ENCODE assay signal across 11 cellular contexts in the genomic region with DNA sequence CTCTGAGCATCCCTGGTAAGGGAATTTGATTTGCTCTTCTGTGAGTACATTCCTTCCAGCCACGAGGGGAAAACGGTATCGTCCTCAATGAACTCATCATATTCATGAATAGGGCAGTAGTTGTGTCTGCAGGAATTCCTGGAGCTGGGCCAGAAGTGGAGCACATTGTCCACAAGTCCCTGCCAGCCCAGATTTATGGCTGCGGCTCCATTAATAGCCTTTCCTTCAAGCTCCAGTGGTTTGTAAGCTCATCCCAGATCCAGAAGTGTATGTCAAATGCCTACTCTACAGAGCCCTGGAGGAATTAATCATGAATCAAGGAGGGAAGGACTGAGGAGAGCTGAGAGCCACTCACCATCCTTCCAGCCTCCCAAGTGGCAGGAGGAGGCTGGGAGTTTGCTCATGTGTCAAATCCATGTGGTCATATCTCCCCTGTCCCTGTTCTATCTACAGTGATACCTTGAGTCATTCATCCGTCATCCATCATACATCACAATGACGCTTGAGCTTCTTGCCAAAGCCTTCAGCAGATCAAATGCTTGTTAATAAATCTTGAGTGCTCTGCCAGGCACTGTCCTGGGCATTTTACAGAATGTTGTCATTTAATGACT.
A peak's percentile ranks its signal among the peaks of the same experiment; 100 is the strongest.
DNase-seq lines count a peak whose midpoint lies in the region; ATAC-seq, FAIRE-seq and TF ChIP-seq lines count a peak whose summit lies in the region.
"Had no signal": no experiment of that assay in that cellular context is flagged by ENCODE, and none has a peak within 500 bp of the region (broad histone marks: within the 10 kb centered on the region; RNA-seq: fewer than 3 reads in every experiment).

No MANE protein-coding gene starts in this region.

- no peak for TF ChIP-seq EP300 in A549 (IDR thresholded peaks at IDR 0.05)

- no peaks in the 10 kb centered on the region for H3K9me3 ChIP-seq in A549
- no peaks in the 10 kb centered on the region for H3K9me3 ChIP-seq in pancreas
- H3K9me3 ChIP-seq in Caco-2 = no peaks in the 10 kb centered on the region
- H3K9me3 ChIP-seq: HAP-1 had no signal

- no TSS peak for BruUV-seq in Caco-2 (replicated peaks; lab: Mats Ljungman, UMichigan)

- no peak overlapping the region for H3K27ac ChIP-seq in A549
- H3K27ac ChIP-seq in pancreas = no peak overlapping the region

- POLR2A ChIA-PET in A549 (lab: Yijun Ruan, JAX) = interaction anchor here (0.6 to 1.5 kb wide), 2 partner anchors 98 to 134 kb away, joined by 4 to 8 read pairs; a partner anchor contains a TSS
- POLR2A ChIA-PET in Caco-2 (lab: Charles Lee) = interaction anchor here (0.7 kb wide), 1 partner anchor 26 kb away, joined by 3 read pairs; no protein-coding TSS in a partner anchor

- TF ChIP-seq POLR2A in A549 (IDR thresholded peaks at IDR 0.05; ENCODE audit: low read length) = no peak

- peaks cover 11% of the 10 kb centered on the region for H3K27me3 Mint-ChIP-seq in activated T-cell treated with anti-CD3 and anti-CD28 coated beads, Interleukin-2, amount 50 U/mL, for 24 hours
- peaks cover 10% of the 10 kb centered on the region for H3K27me3 Mint-ChIP-seq in Caco-2 (ENCODE audit: insufficient read depth, unreplicated experiment)

- TF ChIP-seq RAD21 in A549 (conservative IDR thresholded peaks at IDR 0.05 in 1 of 2, IDR thresholded peaks at IDR 0.05 in 1 of 2) = no peak

- no peak for FAIRE-seq in A549 (lab: Jason Lieb, UNC)
- FAIRE-seq in pancreas (lab: Jason Lieb, UNC) = no peak

- H3K36me3 Mint-ChIP-seq in activated T-cell treated with anti-CD3 and anti-CD28 coated beads, Interleukin-2, amount 50 U/mL, for 24 hours (ENCODE audit: low read depth) = no peaks in the 10 kb centered on the region
- no peaks in the 10 kb centered on the region for H3K36me3 Mint-ChIP-seq in Caco-2 (ENCODE audit: insufficient read depth, unreplicated experiment)

- H3K4me1 ChIP-seq in A549 (no peaks in the 10 kb centered on the region), pancreas (peaks cover 0 to 3% (median 0%) of the 10 kb centered on the region in 3 donors), Caco-2 (no peaks in the 10 kb centered on the region)
- H3K4me1 ChIP-seq: HAP-1 had no signal

- TF ChIP-seq CTCF in A549 (IDR thresholded peaks at IDR 0.05) (no peak), pancreas (IDR thresholded peaks at IDR 0.05) (no peak), Caco-2 (IDR thresholded peaks at IDR 0.05; ENCODE audit: insufficient read depth in 1 of 2, low read depth in 1 of 2, low read length in 1 of 2, severe bottlenecking in 1 of 2, unreplicated experiment in 1 of 2) (no peak)

- H3K4me1 Mint-ChIP-seq in activated T-cell treated with anti-CD3 and anti-CD28 coated beads, Interleukin-2, amount 50 U/mL, for 24 hours (ENCODE audit: low read depth) = peaks cover 3% of the 10 kb centered on the region
- no peaks in the 10 kb centered on the region for H3K4me1 Mint-ChIP-seq in Caco-2 (ENCODE audit: low read depth, unreplicated experiment)

- no peak overlapping the region for H3K4me3 Mint-ChIP-seq in activated T-cell treated with anti-CD3 and anti-CD28 coated beads, Interleukin-2, amount 50 U/mL, for 24 hours
- H3K4me3 Mint-ChIP-seq in Caco-2 (ENCODE audit: unreplicated experiment) = no peak overlapping the region
- H3K4me3 Mint-ChIP-seq: B cell had no signal

- H3K4me3 ChIP-seq in A549 = no peak overlapping the region
- H3K4me3 ChIP-seq in pancreas = no peak overlapping the region
- H3K4me3 ChIP-seq in Caco-2 (ENCODE audit: low read depth, low read length) = no peak overlapping the region
- H3K4me3 ChIP-seq: HAP-1 had no signal

- no peaks in the 10 kb centered on the region for H3K9me3 Mint-ChIP-seq in activated T-cell treated with anti-CD3 and anti-CD28 coated beads, Interleukin-2, amount 50 U/mL, for 24 hours
- H3K9me3 Mint-ChIP-seq in Caco-2 (ENCODE audit: unreplicated experiment) = no peaks in the 10 kb centered on the region

- intact Hi-C loops in Right ventricle myocardium superior (cut with DNase I) = loop anchor here (10.0 kb wide), 3 partner anchors 151 to 391 kb away; a partner anchor contains a TSS
- intact Hi-C loops in posterior vena cava (cut with DNase I) = no loop called here
- intact Hi-C loops in pancreas (cut with DNase I) = no loop called here
- intact Hi-C loops in Caco-2 (cut with micrococcal nuclease; ENCODE audit: unreplicated experiment) = no loop called here

- WGBS in A549 (ENCODE audit: missing lambda C conversion rate) = 15% methylated on average over 6 of the region's 6 CpGs
- 31 to 34% methylated on average over 6 of the region's 6 CpGs for WGBS in pancreas, 2 donors

- CTCF ChIA-PET in A549 (lab: Yijun Ruan, JAX) (interaction anchor here (0.6 to 2.6 kb wide), 5 partner anchors 10 to 439 kb away, joined by 4 to 13 read pairs (median 5); no protein-coding TSS in a partner anchor), Caco-2 (lab: Charles Lee) (interaction anchor here (1.3 kb wide), 1 partner anchor 187 kb away, joined by 4 read pairs; no protein-coding TSS in a partner anchor)

- H3K27me3 ChIP-seq in pancreas = no peaks in the 10 kb centered on the region
- no peaks in the 10 kb centered on the region for H3K27me3 ChIP-seq in Caco-2 (replicated peaks; ENCODE audit: control insufficient read depth, insufficient read depth, low read length)

- DNase-seq in A549 (ENCODE audit: low read depth in 1 of 2, low spot score in 1 of 2) (peak in 1 of 2 experiments; percentile 48), NCI-H1105 (lab: John Stamatoyannopoulos, UW) (peak; percentile 82), SHP77 (lab: John Stamatoyannopoulos, UW) (peak; percentile 89 to 91), Right ventricle myocardium superior (peak; percentile 61), posterior vena cava (ENCODE audit: low spot score) (no peak), pancreas (no peak), Caco-2 (no peak)
- DNase-seq in activated T-cell treated with anti-CD3 and anti-CD28 coated beads, Interleukin-2, amount 50 U/mL, for 24 hours = no peak
- DNase-seq: stimulated activated CD8-positive, alpha-beta memory T cell treated with anti-CD3 and anti-CD28 coated beads, Interleukin-4, amount 100 ng/mL, for 48 hours had no signal

- ATAC-seq in A549 = peak; percentile 31 to 54; a peak in 5 of 6 replicates
- ATAC-seq in Right ventricle myocardium superior (ENCODE audit: poor library complexity) = peak; percentile 81
- ATAC-seq in pancreas = no peak

- no peak overlapping the region for H3K4me2 ChIP-seq in A549

- H3K36me3 ChIP-seq in pancreas = no peaks in the 10 kb centered on the region
- H3K36me3 ChIP-seq in Caco-2 (ENCODE audit: control insufficient read depth, insufficient read depth, low read length) = no peaks in the 10 kb centered on the region
- H3K36me3 ChIP-seq: HAP-1 had no signal

- H3K27ac Mint-ChIP-seq in activated T-cell treated with anti-CD3 and anti-CD28 coated beads, Interleukin-2, amount 50 U/mL, for 24 hours = no peak overlapping the region
- no peak overlapping the region for H3K27ac Mint-ChIP-seq in Caco-2 (ENCODE audit: unreplicated experiment)
- H3K27ac Mint-ChIP-seq: B cell had no signal

TF ChIP-seq in A549, 52 proteins besides CTCF, POLR2A, EP300 and RAD21:
- TF ChIP-seq ZC3H11A (IDR thresholded peaks at IDR 0.05) (no peak), RFX5 (IDR thresholded peaks at IDR 0.05) (no peak), GATA3 (IDR thresholded peaks at IDR 0.05; ENCODE audit: borderline replicate concordance) (no peak), RNF2 (IDR thresholded peaks at IDR 0.05; ENCODE audit: borderline replicate concordance, low read depth) (no peak)
- TF ChIP-seq, protein P1, sequence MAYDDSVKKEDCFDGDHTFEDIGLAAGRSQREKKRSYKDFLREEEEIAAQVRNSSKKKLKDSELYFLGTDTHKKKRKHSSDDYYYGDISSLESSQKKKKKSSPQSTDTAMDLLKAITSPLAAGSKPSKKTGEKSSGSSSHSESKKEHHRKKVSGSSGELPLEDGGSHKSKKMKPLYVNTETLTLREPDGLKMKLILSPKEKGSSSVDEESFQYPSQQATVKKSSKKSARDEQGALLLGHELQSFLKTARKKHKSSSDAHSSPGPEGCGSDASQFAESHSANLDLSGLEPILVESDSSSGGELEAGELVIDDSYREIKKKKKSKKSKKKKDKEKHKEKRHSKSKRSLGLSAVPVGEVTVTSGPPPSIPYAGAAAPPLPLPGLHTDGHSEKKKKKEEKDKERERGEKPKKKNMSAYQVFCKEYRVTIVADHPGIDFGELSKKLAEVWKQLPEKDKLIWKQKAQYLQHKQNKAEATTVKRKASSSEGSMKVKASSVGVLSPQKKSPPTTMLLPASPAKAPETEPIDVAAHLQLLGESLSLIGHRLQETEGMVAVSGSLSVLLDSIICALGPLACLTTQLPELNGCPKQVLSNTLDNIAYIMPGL (CRISPR knock-in tag; IDR thresholded peaks at IDR 0.05; ENCODE audit: borderline replicate concordance) = no peak
TF ChIP-seq in A549: peak in this region for 0.

Comparison
In these comparisons a context has a peak if more than half of its experiments do, and no peak if none do; other contexts are left out.
1. ATAC-seq: peak in A549 (2 of 2) and Right ventricle myocardium superior (single experiment); none in pancreas (0 of 4).
2. DNase-seq: peak in NCI-H1105 (single experiment), SHP77 (2 of 2) and Right ventricle myocardium superior (single experiment); none in posterior vena cava (single experiment), pancreas (0 of 6), activated T-cell treated with anti-CD3 and anti-CD28 coated beads, Interleukin-2, amount 50 U/mL, for 24 hours (single experiment) and Caco-2 (0 of 2).